12 cellular contexts compared by ENCODE assay signal in genomic region chr11:128480066-128480465, GRCh38.
A peak's percentile ranks its signal among the peaks of the same experiment; 100 is the strongest.
DNase-seq lines count a peak whose midpoint lies in the region; ATAC-seq and TF ChIP-seq lines count a peak whose summit lies in the region.
"Had no signal": no experiment of that assay in that cellular context is flagged by ENCODE, and none has a peak within 500 bp of the region (broad histone marks: within the 10 kb centered on the region; RNA-seq: fewer than 3 reads in every experiment).

No MANE protein-coding gene starts in this region.

- peaks cover 95% of the 10 kb centered on the region for H3K36me3 Mint-ChIP-seq in CD8-positive, alpha-beta T cell
- peaks cover 97% of the 10 kb centered on the region for H3K36me3 Mint-ChIP-seq in T-helper 1 cell treated with Interleukin-12 subunit alpha and Interleukin-12 subunit beta and Interleukin-4 antibody, amounts not matched to agents 30 μg/mL and 1 μg/mL, for 36 hours (ENCODE audit: low read depth)

- POLR2A ChIA-PET in CD8-positive, alpha-beta T cell (lab: Charles Lee): interaction anchor here (0.6 to 10.5 kb wide), 11 partner anchors 9 to 216 kb away, joined by 3 to 107 read pairs (median 5); no protein-coding TSS in a partner anchor
- POLR2A ChIA-PET in GM10248 (lab: Yijun Ruan, JAX): interaction anchor here (0.7 kb wide), 1 partner anchor 152 kb away, joined by 3 read pairs; no protein-coding TSS in a partner anchor

- H3K4me1 Mint-ChIP-seq in CD8-positive, alpha-beta T cell (ENCODE audit: low read depth): peaks cover 97% of the 10 kb centered on the region
- peaks cover 95% of the 10 kb centered on the region for H3K4me1 Mint-ChIP-seq in T-helper 1 cell treated with Interleukin-12 subunit alpha and Interleukin-12 subunit beta and Interleukin-4 antibody, amounts not matched to agents 30 μg/mL and 1 μg/mL, for 36 hours (ENCODE audit: low read depth)

- H3K27me3 Mint-ChIP-seq in CD8-positive, alpha-beta T cell (ENCODE audit: low read depth): no peaks in the 10 kb centered on the region
- no peaks in the 10 kb centered on the region for H3K27me3 Mint-ChIP-seq in T-helper 1 cell treated with Interleukin-12 subunit alpha and Interleukin-12 subunit beta and Interleukin-4 antibody, amounts not matched to agents 30 μg/mL and 1 μg/mL, for 36 hours (ENCODE audit: low read depth)

- TF ChIP-seq EP300 in gastroesophageal sphincter (IDR thresholded peaks at IDR 0.05): no peak
- no peak for TF ChIP-seq EP300 in sigmoid colon (IDR thresholded peaks at IDR 0.05)

- no peaks in the 10 kb centered on the region for H3K9me3 ChIP-seq in CD8-positive, alpha-beta T cell (ENCODE audit: low read length)
- H3K9me3 ChIP-seq in gastroesophageal sphincter: no peaks in the 10 kb centered on the region
- no peaks in the 10 kb centered on the region for H3K9me3 ChIP-seq in sigmoid colon
- H3K9me3 ChIP-seq: SJSA1 had no signal

- CTCF ChIA-PET in CD8-positive, alpha-beta T cell (lab: Charles Lee): interaction anchor here (0.6 to 2.6 kb wide), 10 partner anchors 9 to 190 kb away, joined by 3 to 13 read pairs (median 4); no protein-coding TSS in a partner anchor
- CTCF ChIA-PET in GM10248 (lab: Yijun Ruan, JAX): no interaction called here

- TF ChIP-seq CTCF in CD8-positive, alpha-beta T cell (IDR thresholded peaks at IDR 0.05): no peak
- TF ChIP-seq CTCF in gastroesophageal sphincter (IDR thresholded peaks at IDR 0.05) (no peak), sigmoid colon (IDR thresholded peaks at IDR 0.05) (no peak), GM10248 (IDR thresholded peaks at IDR 0.05; ENCODE audit: control extremely low read depth, extremely low read depth, low read depth, missing control alignments) (no peak)

- peak overlapping the region; percentile 99 for H3K27ac Mint-ChIP-seq in CD8-positive, alpha-beta T cell
- H3K27ac Mint-ChIP-seq in T-helper 1 cell treated with Interleukin-12 subunit alpha and Interleukin-12 subunit beta and Interleukin-4 antibody, amounts not matched to agents 30 μg/mL and 1 μg/mL, for 36 hours: peak overlapping the region; percentile 98

- H3K27me3 ChIP-seq in CD8-positive, alpha-beta T cell (ENCODE audit: insufficient read depth, low read length): no peaks in the 10 kb centered on the region
- H3K27me3 ChIP-seq in gastroesophageal sphincter (no peaks in the 10 kb centered on the region), sigmoid colon (no peaks in the 10 kb centered on the region)
- H3K27me3 ChIP-seq: SJSA1 had no signal

- 49 to 56% methylated on average over 3 to 9 of the region's 14 CpGs for WGBS in gastroesophageal sphincter (ENCODE audit: low coverage in 1 of 2), 2 donors
- WGBS in sigmoid colon, 2 donors: 80 to 88% methylated on average over 14 of the region's 14 CpGs

- H3K4me1 ChIP-seq in CD8-positive, alpha-beta T cell (ENCODE audit: insufficient read depth, low read length): peaks cover 98% of the 10 kb centered on the region
- H3K4me1 ChIP-seq in gastroesophageal sphincter (peaks cover 4 to 88% (median 18%) of the 10 kb centered on the region in 3 donors), sigmoid colon (peaks cover 0 to 49% (median 7%) of the 10 kb centered on the region in 4 donors)

- H3K9me3 Mint-ChIP-seq in CD8-positive, alpha-beta T cell: no peaks in the 10 kb centered on the region
- H3K9me3 Mint-ChIP-seq in T-helper 1 cell treated with Interleukin-12 subunit alpha and Interleukin-12 subunit beta and Interleukin-4 antibody, amounts not matched to agents 30 μg/mL and 1 μg/mL, for 36 hours: no peaks in the 10 kb centered on the region

- peak overlapping the region; percentile 42 for H3K27ac ChIP-seq in CD8-positive, alpha-beta T cell (ENCODE audit: low read depth, low read length)
- H3K27ac ChIP-seq in gastroesophageal sphincter (peak overlapping the region in 3 of 4 donors; percentile 66 to 74 (median 72)), sigmoid colon (peak overlapping the region; percentile 10 to 68 (median 56))
- H3K27ac ChIP-seq: KMS-11, SJSA1 had no signal

- H3K4me3 Mint-ChIP-seq in CD8-positive, alpha-beta T cell: peak overlapping the region; percentile 72
- H3K4me3 Mint-ChIP-seq in T-helper 1 cell treated with Interleukin-12 subunit alpha and Interleukin-12 subunit beta and Interleukin-4 antibody, amounts not matched to agents 30 μg/mL and 1 μg/mL, for 36 hours: peak overlapping the region; percentile 90

- DNase-seq in CD8-positive, alpha-beta T cell: no peak
- DNase-seq in sigmoid colon: no peak
- DNase-seq in stimulated activated naive CD4-positive, alpha-beta T cell (lab: John Stamatoyannopoulos, UW): no peak
- no peak for DNase-seq in GM10248 (ENCODE audit: extremely low spot score)
- no peak for DNase-seq in occipital lobe (lab: John Stamatoyannopoulos, UW)
- DNase-seq in DMS53 treated with DMSO at 0.1 percent for 48 hours (lab: John Stamatoyannopoulos, UW; ENCODE audit: unreplicated experiment): no peak
- DNase-seq: COR-L47, NCI-H446 treated with DMSO at 0.1 percent for 48 hours had no signal

- ATAC-seq in CD8-positive, alpha-beta T cell: no peak
- no peak for ATAC-seq in gastroesophageal sphincter

- H3K36me3 ChIP-seq in CD8-positive, alpha-beta T cell (ENCODE audit: insufficient read depth, low read length): peaks cover 71% of the 10 kb centered on the region
- H3K36me3 ChIP-seq in gastroesophageal sphincter (peaks cover 0 to 57% of the 10 kb centered on the region in 2 donors), sigmoid colon (peaks cover 0 to 59% (median 17%) of the 10 kb centered on the region in 4 donors)

- H3K4me3 ChIP-seq in CD8-positive, alpha-beta T cell (ENCODE audit: low read depth, low read length): no peak overlapping the region
- no peak overlapping the region for H3K4me3 ChIP-seq in gastroesophageal sphincter
- no peak overlapping the region for H3K4me3 ChIP-seq in sigmoid colon
- H3K4me3 ChIP-seq: SJSA1 had no signal

- intact Hi-C loops in CD8-positive, alpha-beta T cell (cut with DNase I, micrococcal nuclease): no loop called here
- intact Hi-C loops in sigmoid colon (cut with DNase I): no loop called here

- no peak for TF ChIP-seq POLR2A in gastroesophageal sphincter (IDR thresholded peaks at IDR 0.05)
- TF ChIP-seq POLR2A in sigmoid colon (IDR thresholded peaks at IDR 0.05): no peak
